ENCODE assay signal across 29 cellular contexts in genomic region chr12:97594236-97594635, GRCh38.
"Had no signal": no experiment of that assay in that cellular context is flagged by ENCODE, and none has a peak within 500 bp of the region (broad histone marks: within the 10 kb centered on the region; RNA-seq: fewer than 3 reads in every experiment).

No MANE protein-coding gene starts in this region.

- H3K36me3 ChIP-seq: neural progenitor cell, ovary, spleen, suprapubic skin, tibial artery, transverse colon, upper lobe of right lung, uterus had no signal

- H3K4me2 ChIP-seq: neural progenitor cell, smooth muscle cell had no signal

- H3K4me3 ChIP-seq: neural progenitor cell, ovary, psoas muscle, skin epidermis, smooth muscle cell, spleen, suprapubic skin, testis, tibial artery, transverse colon, upper lobe of right lung, uterus had no signal

- ATAC-seq: naive thymus-derived CD8-positive, alpha-beta T cell; natural killer cell treated with Interleukin-12 subunit alpha and Interleukin-12 subunit beta and Interleukin-15 and Interleukin-18, amount 100 ng/mL, for 72 hours; psoas muscle; right cardiac atrium; sciatic nerve; stimulated activated memory B cell treated with anti-CD40 and anti-IgM and Interleukin-4, amounts not matched to agents 10 μg/mL and 1 μg/mL and 100 μg/mL, for 72 hours; stimulated activated naive CD8-positive, alpha-beta T cell treated with anti-CD3 and anti-CD28 coated beads, Interleukin-15, amount 100 ng/mL, for 72 hours; stimulated activated naive CD8-positive, alpha-beta T cell treated with anti-CD3 and anti-CD28 coated beads, Interleukin-15, Interleukin-2, amounts not matched to agents 100 U/mL and 50 U/mL, for 24 hours; upper lobe of right lung had no signal

- H3K27me3 ChIP-seq: neural progenitor cell, ovary, spleen, suprapubic skin, testis, tibial artery, transverse colon, upper lobe of right lung, uterus had no signal

- H3K9me3 ChIP-seq: ovary, psoas muscle, spleen, suprapubic skin, testis, tibial artery, upper lobe of right lung, uterus had no signal

- H3K4me1 ChIP-seq: parathyroid adenoma, psoas muscle, spleen, suprapubic skin, testis, tibial artery, transverse colon, upper lobe of right lung, uterus had no signal

- H2AFZ ChIP-seq: neural progenitor cell, parathyroid adenoma had no signal

- DNase-seq: naive thymus-derived CD8-positive, alpha-beta T cell; occipital lobe; ovary; posterior cingulate gyrus; psoas muscle; right cardiac atrium; spleen; stimulated activated CD4-positive, alpha-beta T cell treated with anti-CD3 and anti-CD28 coated beads, Interleukin-12 subunit alpha, Interleukin-12 subunit beta, amount 100 ng/mL, for 4 hours; stimulated activated CD4-positive, alpha-beta T cell treated with anti-CD3 and anti-CD28 coated beads, Interleukin-1b, Interleukin-23, amount 100 ng/mL, for 48 hours; stimulated activated CD4-positive, alpha-beta T cell treated with anti-CD3 and anti-CD28 coated beads, Interleukin-4, amount 100 ng/mL, for 1 hour; stimulated activated CD4-positive, alpha-beta T cell treated with anti-CD3 and anti-CD28 coated beads, Interleukin-4, amount 100 ng/mL, for 4 hours; stimulated activated CD8-positive, alpha-beta memory T cell treated with anti-CD3 and anti-CD28 coated beads, Interleukin-4, amount 100 ng/mL, for 48 hours; stimulated activated naive CD4-positive, alpha-beta T cell; stimulated activated naive CD8-positive, alpha-beta T cell treated with anti-CD3 and anti-CD28 coated beads, Interleukin-15, amount 100 ng/mL, for 72 hours; stimulated activated naive CD8-positive, alpha-beta T cell treated with anti-CD3 and anti-CD28 coated beads, Interleukin-15, Interleukin-2, amounts not matched to agents 100 U/mL and 50 U/mL, for 24 hours; substantia nigra; testis; tibial artery; transverse colon; upper lobe of right lung; uterus had no signal

- H3K27ac ChIP-seq: neural progenitor cell, ovary, parathyroid adenoma, psoas muscle, skin epidermis, spleen, suprapubic skin, testis, tibial artery, transverse colon, upper lobe of right lung, uterus had no signal

- H3K79me2 ChIP-seq: parathyroid adenoma had no signal

- H3K9ac ChIP-seq: neural progenitor cell, parathyroid adenoma had no signal
